Comparison of ENCODE assay signal across 1 cellular context in the genomic region with DNA sequence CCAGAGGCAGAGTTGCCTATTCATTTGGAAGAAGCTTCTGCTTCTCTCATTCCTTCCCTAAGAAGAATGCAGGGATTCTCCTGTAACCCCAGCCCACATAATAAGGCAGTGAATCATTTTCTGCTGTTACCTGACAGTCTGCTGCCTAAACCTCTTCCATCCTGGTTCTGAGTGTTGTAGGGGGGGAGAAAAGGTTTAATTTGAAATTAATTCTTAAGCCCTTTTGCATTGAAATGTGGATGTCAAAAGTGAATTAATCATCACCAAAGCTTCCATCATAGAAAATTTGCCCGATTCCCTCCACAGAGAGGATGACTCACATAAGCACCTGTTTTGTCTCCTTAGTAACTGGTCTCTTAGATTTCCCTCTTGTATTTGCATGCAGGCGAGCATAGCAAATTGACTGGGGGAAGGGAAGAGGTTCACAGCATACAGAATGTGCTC.
TF ChIP-seq lines count a peak whose summit lies in the region.

No MANE protein-coding gene starts in this region.

TF ChIP-seq in IMR-90, 13 proteins besides CTCF, POLR2A, EP300 and RAD21 (continued from another document):
- TF ChIP-seq, protein P1, sequence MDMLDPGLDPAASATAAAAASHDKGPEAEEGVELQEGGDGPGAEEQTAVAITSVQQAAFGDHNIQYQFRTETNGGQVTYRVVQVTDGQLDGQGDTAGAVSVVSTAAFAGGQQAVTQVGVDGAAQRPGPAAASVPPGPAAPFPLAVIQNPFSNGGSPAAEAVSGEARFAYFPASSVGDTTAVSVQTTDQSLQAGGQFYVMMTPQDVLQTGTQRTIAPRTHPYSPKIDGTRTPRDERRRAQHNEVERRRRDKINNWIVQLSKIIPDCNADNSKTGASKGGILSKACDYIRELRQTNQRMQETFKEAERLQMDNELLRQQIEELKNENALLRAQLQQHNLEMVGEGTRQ (IDR thresholded peaks at IDR 0.05; ENCODE audit: low read depth, low read length): no peak
- TF ChIP-seq, protein P2, sequence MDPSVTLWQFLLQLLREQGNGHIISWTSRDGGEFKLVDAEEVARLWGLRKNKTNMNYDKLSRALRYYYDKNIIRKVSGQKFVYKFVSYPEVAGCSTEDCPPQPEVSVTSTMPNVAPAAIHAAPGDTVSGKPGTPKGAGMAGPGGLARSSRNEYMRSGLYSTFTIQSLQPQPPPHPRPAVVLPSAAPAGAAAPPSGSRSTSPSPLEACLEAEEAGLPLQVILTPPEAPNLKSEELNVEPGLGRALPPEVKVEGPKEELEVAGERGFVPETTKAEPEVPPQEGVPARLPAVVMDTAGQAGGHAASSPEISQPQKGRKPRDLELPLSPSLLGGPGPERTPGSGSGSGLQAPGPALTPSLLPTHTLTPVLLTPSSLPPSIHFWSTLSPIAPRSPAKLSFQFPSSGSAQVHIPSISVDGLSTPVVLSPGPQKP (IDR thresholded peaks at IDR 0.05; ENCODE audit: borderline replicate concordance, low read depth, low read length): no peak
- TF ChIP-seq NFE2L2 (IDR thresholded peaks at IDR 0.05; ENCODE audit: low read depth, low read length) (no peak), BHLHE40 (IDR thresholded peaks at IDR 0.05; ENCODE audit: low read depth, low read length) (no peak), MAZ (IDR thresholded peaks at IDR 0.05; ENCODE audit: borderline replicate concordance, low read depth, low read length) (no peak), MAFK (IDR thresholded peaks at IDR 0.05; ENCODE audit: low read depth, low read length) (no peak)
